In genomic region chr1:66168919-66169725, GRCh38 we compare ENCODE assay signal across 13 cellular contexts.
DNase-seq lines count a peak whose midpoint lies in the region; ATAC-seq and TF ChIP-seq lines count a peak whose summit lies in the region.
"Had no signal": no experiment of that assay in that cellular context is flagged by ENCODE, and none has a peak within 500 bp of the region (broad histone marks: within the 10 kb centered on the region; RNA-seq: fewer than 3 reads in every experiment).

No MANE protein-coding gene starts in this region.

- H3K4me2 ChIP-seq in DND-41 (ENCODE audit: insufficient read depth, low read length): no peak overlapping the region

- no peaks in the 10 kb centered on the region for H3K36me3 Mint-ChIP-seq in T-helper 2 cell treated with Interferon-gamma antibody and Interleukin-4, amounts not matched to agents 5 μg/mL and 100 μg/mL, for 36 hours (ENCODE audit: low read depth)
- H3K36me3 Mint-ChIP-seq in stimulated activated memory B cell treated with anti-CD40 and anti-IgM and Interleukin-4, amounts not matched to agents 10 μg/mL and 1 μg/mL and 100 μg/mL, for 72 hours: no peaks in the 10 kb centered on the region
- no peaks in the 10 kb centered on the region for H3K36me3 Mint-ChIP-seq in activated CD4-positive, alpha-beta memory T cell treated with anti-CD3 and anti-CD28 coated beads for 36 hours

- H3K4me1 ChIP-seq in DND-41 (ENCODE audit: insufficient read depth, low read length): no peaks in the 10 kb centered on the region
- peaks cover 13% of the 10 kb centered on the region for H3K4me1 ChIP-seq in mesodermal cell (ENCODE audit: control insufficient read depth, insufficient read depth, low read length, poor library complexity, severe bottlenecking)
- H3K4me1 ChIP-seq: SJSA1 had no signal

- CTCF ChIA-PET in activated CD4-positive, alpha-beta memory T cell treated with anti-CD3 and anti-CD28 coated beads for 36 hours (lab: Charles Lee): interaction anchor here (1.0 to 1.3 kb wide), 2 partner anchors 12 to 74 kb away, joined by 3 read pairs; no protein-coding TSS in a partner anchor

- H3K9me3 Mint-ChIP-seq in T-helper 2 cell treated with Interferon-gamma antibody and Interleukin-4, amounts not matched to agents 5 μg/mL and 100 μg/mL, for 36 hours: no peaks in the 10 kb centered on the region
- H3K9me3 Mint-ChIP-seq in stimulated activated memory B cell treated with anti-CD40 and anti-IgM and Interleukin-4, amounts not matched to agents 10 μg/mL and 1 μg/mL and 100 μg/mL, for 72 hours: no peaks in the 10 kb centered on the region
- no peaks in the 10 kb centered on the region for H3K9me3 Mint-ChIP-seq in activated CD4-positive, alpha-beta memory T cell treated with anti-CD3 and anti-CD28 coated beads for 36 hours

- 53 to 78% methylated on average over 3 to 4 of the region's 6 CpGs for WGBS in mesodermal cell (ENCODE audit: insufficient coverage in 2 of 2), 2 experiments

- H3K9ac ChIP-seq in DND-41 (ENCODE audit: low read depth, low read length): no peak overlapping the region

- H3K79me2 ChIP-seq in DND-41 (ENCODE audit: insufficient read depth, low read length): no peaks in the 10 kb centered on the region

- H3K36me3 ChIP-seq in DND-41 (ENCODE audit: insufficient read depth, low read length) (no peaks in the 10 kb centered on the region), mesodermal cell (ENCODE audit: control insufficient read depth, insufficient read depth, low read length) (no peaks in the 10 kb centered on the region)
- H3K36me3 ChIP-seq: SJSA1 had no signal

- POLR2A ChIA-PET in activated CD4-positive, alpha-beta memory T cell treated with anti-CD3 and anti-CD28 coated beads for 36 hours (lab: Charles Lee): no interaction called here

- DNase-seq in DND-41: peak; percentile 6
- no peak for DNase-seq in T-helper 2 cell treated with Interferon-gamma antibody and Interleukin-4, amounts not matched to agents 5 μg/mL and 100 μg/mL, for 36 hours (ENCODE audit: low spot score)
- DNase-seq in activated CD4-positive, alpha-beta memory T cell treated with anti-CD3 and anti-CD28 coated beads for 36 hours: no peak
- DNase-seq: COR-L47, NCI-H2029 treated with DMSO at 0.1 percent for 48 hours, right cardiac atrium had no signal

- H4K20me1 ChIP-seq in DND-41 (ENCODE audit: insufficient read depth, low read length): no peaks in the 10 kb centered on the region

- intact Hi-C loops in activated CD4-positive, alpha-beta memory T cell treated with anti-CD3 and anti-CD28 coated beads for 36 hours (cut with micrococcal nuclease): no loop called here

- ATAC-seq in DND-41 (ENCODE audit: insufficient read depth, low read depth) (peak; percentile 67), HG02870 (IDR thresholded peaks at IDR 0.05; ENCODE audit: unreplicated experiment) (peak; percentile 24), GM21423 (IDR thresholded peaks at IDR 0.05; ENCODE audit: unreplicated experiment) (no peak), GM18520 (IDR thresholded peaks at IDR 0.05; ENCODE audit: unreplicated experiment) (no peak)
- no peak for ATAC-seq in stimulated activated memory B cell treated with anti-CD40 and anti-IgM and Interleukin-4, amounts not matched to agents 10 μg/mL and 1 μg/mL and 100 μg/mL, for 72 hours
- ATAC-seq: GM12878 had no signal

- peak overlapping the region; percentile 14 for H3K4me3 Mint-ChIP-seq in T-helper 2 cell treated with Interferon-gamma antibody and Interleukin-4, amounts not matched to agents 5 μg/mL and 100 μg/mL, for 36 hours
- no peak overlapping the region for H3K4me3 Mint-ChIP-seq in stimulated activated memory B cell treated with anti-CD40 and anti-IgM and Interleukin-4, amounts not matched to agents 10 μg/mL and 1 μg/mL and 100 μg/mL, for 72 hours
- no peak overlapping the region for H3K4me3 Mint-ChIP-seq in activated CD4-positive, alpha-beta memory T cell treated with anti-CD3 and anti-CD28 coated beads for 36 hours

- H3K27ac Mint-ChIP-seq in T-helper 2 cell treated with Interferon-gamma antibody and Interleukin-4, amounts not matched to agents 5 μg/mL and 100 μg/mL, for 36 hours: no peak overlapping the region
- H3K27ac Mint-ChIP-seq in stimulated activated memory B cell treated with anti-CD40 and anti-IgM and Interleukin-4, amounts not matched to agents 10 μg/mL and 1 μg/mL and 100 μg/mL, for 72 hours: no peak overlapping the region
- no peak overlapping the region for H3K27ac Mint-ChIP-seq in activated CD4-positive, alpha-beta memory T cell treated with anti-CD3 and anti-CD28 coated beads for 36 hours

- H3K4me3 ChIP-seq in DND-41 (ENCODE audit: low read depth in 1 of 2, low read length in 2 of 2) (no peak overlapping the region), mesodermal cell (ENCODE audit: extremely low read depth, insufficient read depth, low read length, poor library complexity, severe bottlenecking) (no peak overlapping the region)
- H3K4me3 ChIP-seq: GM12878, SJSA1 had no signal

- no peak for TF ChIP-seq CTCF in DND-41 (IDR thresholded peaks at IDR 0.05; ENCODE audit: borderline replicate concordance, extremely low read depth, low read length, poor library complexity, severe bottlenecking)

- H3K27me3 ChIP-seq in DND-41 (ENCODE audit: insufficient read depth, low read length, poor library complexity): peaks cover 4% of the 10 kb centered on the region

- H3K9me3 ChIP-seq in DND-41 (ENCODE audit: insufficient read depth, low read length, severe bottlenecking) (no peaks in the 10 kb centered on the region), mesodermal cell (ENCODE audit: control insufficient read depth, low read length) (no peaks in the 10 kb centered on the region)
- H3K9me3 ChIP-seq: SJSA1 had no signal

- no peak overlapping the region for H2AFZ ChIP-seq in DND-41 (ENCODE audit: low read depth, low read length)

- H3K27me3 Mint-ChIP-seq in T-helper 2 cell treated with Interferon-gamma antibody and Interleukin-4, amounts not matched to agents 5 μg/mL and 100 μg/mL, for 36 hours (ENCODE audit: low read depth): peaks cover 26% of the 10 kb centered on the region
- peaks cover 17% of the 10 kb centered on the region for H3K27me3 Mint-ChIP-seq in stimulated activated memory B cell treated with anti-CD40 and anti-IgM and Interleukin-4, amounts not matched to agents 10 μg/mL and 1 μg/mL and 100 μg/mL, for 72 hours
- H3K27me3 Mint-ChIP-seq in activated CD4-positive, alpha-beta memory T cell treated with anti-CD3 and anti-CD28 coated beads for 36 hours: peaks cover 3% of the 10 kb centered on the region

- H3K4me1 Mint-ChIP-seq in T-helper 2 cell treated with Interferon-gamma antibody and Interleukin-4, amounts not matched to agents 5 μg/mL and 100 μg/mL, for 36 hours (ENCODE audit: low read depth): peaks cover 24% of the 10 kb centered on the region
- peaks cover 6% of the 10 kb centered on the region for H3K4me1 Mint-ChIP-seq in stimulated activated memory B cell treated with anti-CD40 and anti-IgM and Interleukin-4, amounts not matched to agents 10 μg/mL and 1 μg/mL and 100 μg/mL, for 72 hours
- peaks cover 13% of the 10 kb centered on the region for H3K4me1 Mint-ChIP-seq in activated CD4-positive, alpha-beta memory T cell treated with anti-CD3 and anti-CD28 coated beads for 36 hours (ENCODE audit: low read depth)

- H3K27ac ChIP-seq in DND-41 (ENCODE audit: low read length): no peak overlapping the region
- peak overlapping the region; percentile 44 for H3K27ac ChIP-seq in mesodermal cell (ENCODE audit: low read depth, low read length, severe bottlenecking)
- H3K27ac ChIP-seq: SJSA1 had no signal

Comparison
In these comparisons a context has a peak if more than half of its experiments do, and no peak if none do; other contexts are left out.
1. ATAC-seq: peak in DND-41 (single experiment) and HG02870 (single experiment); none in GM21423 (single experiment), stimulated activated memory B cell treated with anti-CD40 and anti-IgM and Interleukin-4, amounts not matched to agents 10 μg/mL and 1 μg/mL and 100 μg/mL, for 72 hours (single experiment) and GM18520 (single experiment).